Comparison of ENCODE assay signal across 13 cellular contexts in the genomic region with DNA sequence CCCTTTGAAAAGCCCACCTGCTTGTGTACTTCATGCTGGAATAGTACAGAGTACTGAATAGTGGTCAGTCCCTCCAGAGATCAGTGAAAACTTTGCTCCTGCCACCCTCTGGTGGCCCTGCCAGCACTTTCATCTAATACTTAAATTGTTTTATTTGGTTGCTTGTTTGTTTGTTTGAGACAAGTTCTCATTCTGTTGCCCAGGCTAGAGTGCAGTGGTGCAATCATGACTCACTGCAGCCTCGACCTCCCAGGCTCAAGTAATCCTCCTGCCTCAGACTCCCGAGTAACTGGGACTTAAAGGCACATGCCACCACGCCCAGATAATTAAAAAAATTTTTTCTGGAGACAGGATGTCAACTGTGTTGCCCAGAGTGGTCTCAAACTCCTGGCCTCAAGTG. TPM values are rescaled to one million over a fixed set of nuclear protein-coding genes. Genes with fewer than 3 reads are reported as not detected.
DNase-seq lines count a peak whose midpoint lies in the region; ATAC-seq and TF ChIP-seq lines count a peak whose summit lies in the region.
"Had no signal": no experiment of that assay in that cellular context is flagged by ENCODE, and none has a peak within 500 bp of the region (broad histone marks: within the 10 kb centered on the region; RNA-seq: fewer than 3 reads in every experiment).

No MANE protein-coding gene starts in this region.

- peak; percentile 44 for DNase-seq in Calu3
- DNase-seq in LoVo (ENCODE audit: low spot score): peak; percentile 4
- DNase-seq in astrocyte of the cerebellum (ENCODE audit: low read depth): no peak
- DNase-seq in kidney tubule cell (ENCODE audit: low spot score): peak; percentile 44
- no peak for DNase-seq in NCI-H1092 treated with DMSO at 0.1 percent for 48 hours (lab: John Stamatoyannopoulos, UW)
- DNase-seq: activated T-cell treated with anti-CD3 and anti-CD28 coated beads, Interleukin-2, amount 50 U/mL, for 72 hours; effector memory CD4-positive, alpha-beta T cell; NCI-H146; T-cell had no signal

- H3K4me1 Mint-ChIP-seq in Calu3 (ENCODE audit: low read depth, unreplicated experiment): peaks cover 71% of the 10 kb centered on the region
- H3K4me1 Mint-ChIP-seq: T-cell had no signal

- ATAC-seq in GM18517 (IDR thresholded peaks at IDR 0.05; ENCODE audit: unreplicated experiment) (no peak), GM19324 (IDR thresholded peaks at IDR 0.05; ENCODE audit: low FRiP score, unreplicated experiment) (no peak), GM19463 (IDR thresholded peaks at IDR 0.05; ENCODE audit: unreplicated experiment) (no peak)
- ATAC-seq: activated T-cell treated with anti-CD3 and anti-CD28 coated beads, Interleukin-2, amount 50 U/mL, for 72 hours; T-cell had no signal

- H3K27ac Mint-ChIP-seq in Calu3 (ENCODE audit: unreplicated experiment): peak overlapping the region; percentile 26
- H3K27ac Mint-ChIP-seq: activated T-cell treated with anti-CD3 and anti-CD28 coated beads, Interleukin-2, amount 50 U/mL, for 72 hours; stimulated activated naive CD8-positive, alpha-beta T cell treated with anti-CD3 and anti-CD28 coated beads, Interleukin-15, Interleukin-2, amounts not matched to agents 100 ng/mL and 50 ng/mL, for 24 hours; T-cell had no signal

- peaks cover 19% of the 10 kb centered on the region for H3K36me3 Mint-ChIP-seq in Calu3 (ENCODE audit: insufficient read depth, unreplicated experiment)
- H3K36me3 Mint-ChIP-seq: T-cell had no signal

- BruUV-seq in Calu3 (replicated peaks; lab: Mats Ljungman, UMichigan): no TSS peak

- H3K4me3 Mint-ChIP-seq in Calu3 (ENCODE audit: low read depth, unreplicated experiment): no peak overlapping the region
- H3K4me3 Mint-ChIP-seq: activated T-cell treated with anti-CD3 and anti-CD28 coated beads, Interleukin-2, amount 50 U/mL, for 72 hours; stimulated activated naive CD8-positive, alpha-beta T cell treated with anti-CD3 and anti-CD28 coated beads, Interleukin-15, Interleukin-2, amounts not matched to agents 100 ng/mL and 50 ng/mL, for 24 hours; T-cell had no signal

- H3K4me3 ChIP-seq in astrocyte of the cerebellum (ENCODE audit: low read depth, low read length): no peak overlapping the region

- H3K9me3 Mint-ChIP-seq in Calu3 (ENCODE audit: low read depth, unreplicated experiment): no peaks in the 10 kb centered on the region
- H3K9me3 Mint-ChIP-seq: activated T-cell treated with anti-CD3 and anti-CD28 coated beads, Interleukin-2, amount 50 U/mL, for 72 hours; stimulated activated naive CD8-positive, alpha-beta T cell treated with anti-CD3 and anti-CD28 coated beads, Interleukin-15, Interleukin-2, amounts not matched to agents 100 ng/mL and 50 ng/mL, for 24 hours; T-cell had no signal

- TF ChIP-seq CTCF in Calu3 (IDR thresholded peaks at IDR 0.05; ENCODE audit: unreplicated experiment): peak; percentile 62
- TF ChIP-seq CTCF in astrocyte of the cerebellum (IDR thresholded peaks at IDR 0.05; ENCODE audit: low read depth, low read length, missing control alignments): peak; percentile 23

- in situ Hi-C loops in astrocyte of the cerebellum (cut with HindIII; ENCODE audit: low sequenced_read_pairs): no loop called here

- intact Hi-C loops in Calu3 (cut with micrococcal nuclease; ENCODE audit: unreplicated experiment): no loop called here

- CTCF ChIA-PET in Calu3 (lab: Charles Lee): no interaction called here

- H3K27me3 Mint-ChIP-seq in Calu3 (ENCODE audit: unreplicated experiment): no peaks in the 10 kb centered on the region
- H3K27me3 Mint-ChIP-seq: stimulated activated naive CD8-positive, alpha-beta T cell treated with anti-CD3 and anti-CD28 coated beads, Interleukin-15, Interleukin-2, amounts not matched to agents 100 ng/mL and 50 ng/mL, for 24 hours; T-cell had no signal

RNA-seq across cellular contexts. Expression of gene FAM83D, which starts 9.1 kb away (rescaled TPM):
- 73.0 and 84.0 TPM in 2 replicates for total RNA-seq in Calu3 (2022)

RNA-seq across cellular contexts. Expression of gene DHX35, which starts 26.9 kb away (rescaled TPM):
- total RNA-seq in Calu3 (2022): 18.9 and 19.1 TPM in 2 replicates

Comparison
In these comparisons a context has a peak if more than half of its experiments do, and no peak if none do; other contexts are left out.
1. DNase-seq: peak in Calu3 (single experiment), LoVo (single experiment) and kidney tubule cell (single experiment); none in astrocyte of the cerebellum (single experiment) and NCI-H1092 treated with DMSO at 0.1 percent for 48 hours (single experiment).